In the genomic region with DNA sequence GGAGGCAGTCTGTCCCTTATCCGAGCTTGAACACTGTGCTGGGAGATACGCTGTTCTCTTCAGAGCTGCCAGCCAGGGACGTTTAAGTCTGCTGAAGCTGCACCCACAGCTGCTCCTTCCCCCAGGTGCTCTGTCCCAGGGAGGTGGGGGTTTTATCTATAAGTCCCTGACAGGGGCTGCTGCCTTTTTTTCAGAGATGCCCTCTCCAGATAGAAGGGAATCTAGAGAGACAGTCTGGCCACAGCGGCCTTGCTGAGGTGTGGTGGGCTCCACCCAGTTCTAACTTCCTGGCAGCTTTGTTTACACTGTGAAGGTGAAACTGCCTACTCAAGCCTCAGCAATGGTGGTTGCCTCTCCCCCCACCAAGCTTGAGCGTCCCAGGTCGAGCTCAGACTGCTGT, we compare ENCODE assay signal across 19 cellular contexts.
"Had no signal": no experiment of that assay in that cellular context is flagged by ENCODE, and none has a peak within 500 bp of the region (broad histone marks: within the 10 kb centered on the region; RNA-seq: fewer than 3 reads in every experiment).

No MANE protein-coding gene starts in this region.

- H3K36me3 ChIP-seq: heart right ventricle, neutrophil, spleen, tibial artery, upper lobe of left lung, uterus had no signal

- ATAC-seq: heart right ventricle; left lobe of liver; naive thymus-derived CD4-positive, alpha-beta T cell; sciatic nerve; stimulated activated memory B cell treated with anti-CD40 and anti-IgM and Interleukin-4, amounts not matched to agents 10 μg/mL and 1 μg/mL and 100 μg/mL, for 72 hours had no signal

- H3K4me1 ChIP-seq: heart right ventricle, spleen, tibial artery, upper lobe of left lung, uterus had no signal

- H3K27ac ChIP-seq: dorsolateral prefrontal cortex, heart right ventricle, neutrophil, spleen, tibial artery, upper lobe of left lung, uterus had no signal

- DNase-seq: dorsolateral prefrontal cortex; effector CD8-positive, alpha-beta T cell; foreskin melanocyte; heart right ventricle; islet precursor cell; mammary epithelial cell; naive thymus-derived CD4-positive, alpha-beta T cell; nephron progenitor cell; spleen; stimulated activated CD4-positive, alpha-beta T cell treated with anti-CD3 and anti-CD28 coated beads, Interleukin-15, amount 100 ng/mL, for 24 hours; stimulated activated CD4-positive, alpha-beta T cell treated with anti-CD3 and anti-CD28 coated beads, Interleukin-1b, Interleukin-23, amount 100 ng/mL, for 48 hours; stimulated activated CD4-positive, alpha-beta T cell treated with anti-CD3 and anti-CD28 coated beads, Interleukin-4, amount 100 ng/mL, for 24 hours; tibial artery; upper lobe of left lung; uterus had no signal

- H3K27me3 ChIP-seq: dorsolateral prefrontal cortex, heart right ventricle, neutrophil, spleen, tibial artery, upper lobe of left lung, uterus had no signal

- H3K4me3 ChIP-seq: dorsolateral prefrontal cortex, heart right ventricle, spleen, tibial artery, upper lobe of left lung, uterus had no signal

- H3K9me3 ChIP-seq: neutrophil, uterus had no signal
